In the genomic region with DNA sequence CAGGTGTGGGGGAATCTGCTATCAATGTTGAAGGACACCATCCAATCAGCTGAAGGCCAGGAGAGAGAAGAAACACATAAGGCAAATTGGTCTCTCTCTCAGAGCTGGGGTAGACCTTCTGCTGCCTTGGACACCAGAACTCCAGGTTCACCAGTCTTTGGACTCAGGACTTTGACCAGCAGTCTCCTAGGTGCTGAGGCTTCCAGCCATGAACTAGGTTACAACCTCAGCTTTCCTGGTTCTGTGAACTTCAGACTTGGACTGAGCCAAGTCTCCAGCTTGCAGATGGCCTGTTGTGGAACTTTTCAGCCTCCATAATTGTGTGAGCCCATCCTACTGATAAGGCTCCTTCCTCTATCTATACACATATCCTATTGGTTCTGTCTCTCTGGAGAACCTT, we compare ENCODE assay signal across 24 cellular contexts.
"Had no signal": no experiment of that assay in that cellular context is flagged by ENCODE, and none has a peak within 500 bp of the region (broad histone marks: within the 10 kb centered on the region; RNA-seq: fewer than 3 reads in every experiment).

No MANE protein-coding gene starts in this region.

- H3K4me3 ChIP-seq: gastrocnemius medialis, heart right ventricle, left ventricle myocardium inferior, tibial nerve had no signal

- H3K27ac Mint-ChIP-seq: dendritic cell treated with granulocyte-macrophage colony-stimulating factor and Interleukin-4, amounts not matched to agents 40 ng/mL and 50 ng/mL, for 4 days had no signal

- H3K4me3 Mint-ChIP-seq: dendritic cell treated with granulocyte-macrophage colony-stimulating factor and Interleukin-4, amounts not matched to agents 40 ng/mL and 50 ng/mL, for 4 days had no signal

- FAIRE-seq: urothelium cell line had no signal

- H3K36me3 ChIP-seq: brain microvascular endothelial cell, gastrocnemius medialis, heart right ventricle, left ventricle myocardium inferior, tibial nerve, WERI-Rb-1 had no signal

- H3K9me3 ChIP-seq: gastrocnemius medialis, heart right ventricle, left ventricle myocardium inferior, tibial nerve had no signal

- H3K9me3 Mint-ChIP-seq: dendritic cell treated with granulocyte-macrophage colony-stimulating factor and Interleukin-4, amounts not matched to agents 40 ng/mL and 50 ng/mL, for 4 days had no signal

- ATAC-seq: esophagus mucosa, gastrocnemius medialis had no signal

- H3K27ac ChIP-seq: brain microvascular endothelial cell, gastrocnemius medialis, heart right ventricle, left ventricle myocardium inferior, tibial nerve, WERI-Rb-1 had no signal

- DNase-seq: activated CD8-positive, alpha-beta memory T cell treated with anti-CD3 and anti-CD28 coated beads for 24 hours; activated CD8-positive, alpha-beta memory T cell treated with anti-CD3 and anti-CD28 coated beads, Interleukin-2, amount 50 U/mL, for 48 hours; aorta; brain microvascular endothelial cell; cerebellar nuclear complex; effector CD8-positive, alpha-beta T cell; gastrocnemius medialis; heart right ventricle; left ventricle myocardium inferior; mammary epithelial cell; midbrain; occipital lobe; retina; SIG-M5; stimulated activated CD4-positive, alpha-beta T cell treated with anti-CD3 and anti-CD28 coated beads, Interleukin-12 subunit alpha, Interleukin-12 subunit beta, amount 100 ng/mL, for 4 hours; stimulated activated CD4-positive, alpha-beta T cell treated with anti-CD3 and anti-CD28 coated beads, Interleukin-1b, Interleukin-23, amount 100 ng/mL, for 48 hours; stimulated activated CD8-positive, alpha-beta memory T cell treated with anti-CD3 and anti-CD28 coated beads, Interleukin-4, amount 100 ng/mL, for 48 hours; stimulated activated naive CD4-positive, alpha-beta T cell; substantia nigra; WERI-Rb-1 had no signal

- H3K27me3 ChIP-seq: brain microvascular endothelial cell, gastrocnemius medialis, heart right ventricle, tibial nerve had no signal
